Comparison of ENCODE assay signal across 1 cellular context in the genomic region with DNA sequence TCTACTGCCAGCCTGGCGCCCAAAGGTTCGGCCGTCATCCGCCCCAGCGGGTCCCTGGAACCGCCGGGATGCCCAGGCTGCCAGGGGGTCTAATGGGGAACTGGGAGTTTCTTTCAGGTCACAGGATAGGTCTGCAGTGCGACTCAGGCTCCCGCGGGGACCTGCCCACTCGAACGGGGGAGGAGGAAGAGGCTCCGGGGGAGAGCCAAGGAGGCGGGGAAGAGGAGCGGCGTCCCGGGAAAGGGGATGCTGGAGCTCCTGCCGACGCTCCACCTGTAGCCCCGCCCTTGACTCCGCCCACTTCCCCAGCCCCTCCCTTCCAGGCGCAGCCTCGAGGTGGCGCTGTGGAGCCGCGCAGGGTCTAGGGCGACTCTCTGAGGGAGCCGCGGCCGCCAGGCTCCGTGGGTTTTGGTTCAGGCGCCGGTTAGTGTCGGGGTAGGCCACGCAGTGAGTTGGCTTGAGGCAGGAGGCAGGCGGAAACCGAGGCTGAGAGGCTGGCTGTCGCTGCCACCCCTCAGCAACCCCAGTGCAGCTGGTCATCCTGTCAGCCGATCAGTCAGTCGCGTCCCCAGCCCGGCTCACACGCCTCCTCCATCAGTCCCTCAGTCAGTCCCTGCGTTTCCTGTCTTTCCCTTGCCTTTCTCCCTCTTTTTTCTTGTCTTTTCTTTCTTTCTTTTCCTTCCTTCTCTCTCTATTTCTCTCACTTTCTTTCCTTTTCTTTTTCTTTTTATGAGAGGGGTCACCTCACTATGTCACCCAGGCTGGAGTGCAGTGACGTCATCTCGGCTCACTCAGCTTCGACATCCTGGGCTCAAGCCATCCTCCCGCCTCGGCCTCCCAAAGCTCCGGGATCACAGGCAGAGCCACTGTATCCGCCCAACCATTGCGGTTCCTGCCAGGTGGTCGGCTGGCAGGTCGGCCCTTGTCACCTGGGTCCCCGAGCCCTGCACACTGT.
TF ChIP-seq lines count a peak whose summit lies in the region.

No MANE protein-coding gene starts in this region.

TF ChIP-seq in K562, 482 proteins besides CTCF, POLR2A, EP300 and RAD21 (continued from another document and continues in another):
- TF ChIP-seq, protein P1, sequence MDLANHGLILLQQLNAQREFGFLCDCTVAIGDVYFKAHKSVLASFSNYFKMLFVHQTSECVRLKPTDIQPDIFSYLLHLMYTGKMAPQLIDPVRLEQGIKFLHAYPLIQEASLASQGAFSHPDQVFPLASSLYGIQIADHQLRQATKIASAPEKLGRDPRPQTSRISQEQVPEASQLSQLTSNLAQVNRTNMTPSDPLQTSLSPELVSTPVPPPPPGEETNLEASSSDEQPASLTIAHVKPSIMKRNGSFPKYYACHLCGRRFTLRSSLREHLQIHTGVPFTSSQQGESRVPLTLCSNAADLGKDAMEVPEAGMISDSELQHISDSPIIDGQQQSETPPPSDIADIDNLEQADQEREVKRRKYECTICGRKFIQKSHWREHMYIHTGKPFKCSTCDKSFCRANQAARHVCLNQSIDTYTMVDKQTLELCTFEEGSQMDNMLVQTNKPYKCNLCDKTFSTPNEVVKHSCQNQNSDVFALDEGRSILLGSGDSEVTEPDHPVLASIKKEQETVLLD (IDR thresholded peaks at IDR 0.05): 0 out of 2 replicates have a peak, but pooled peaks have one; percentile 56
- TF ChIP-seq E2F3 (CRISPR knock-in tag; IDR thresholded peaks at IDR 0.05): no peak
- TF ChIP-seq, protein P2, sequence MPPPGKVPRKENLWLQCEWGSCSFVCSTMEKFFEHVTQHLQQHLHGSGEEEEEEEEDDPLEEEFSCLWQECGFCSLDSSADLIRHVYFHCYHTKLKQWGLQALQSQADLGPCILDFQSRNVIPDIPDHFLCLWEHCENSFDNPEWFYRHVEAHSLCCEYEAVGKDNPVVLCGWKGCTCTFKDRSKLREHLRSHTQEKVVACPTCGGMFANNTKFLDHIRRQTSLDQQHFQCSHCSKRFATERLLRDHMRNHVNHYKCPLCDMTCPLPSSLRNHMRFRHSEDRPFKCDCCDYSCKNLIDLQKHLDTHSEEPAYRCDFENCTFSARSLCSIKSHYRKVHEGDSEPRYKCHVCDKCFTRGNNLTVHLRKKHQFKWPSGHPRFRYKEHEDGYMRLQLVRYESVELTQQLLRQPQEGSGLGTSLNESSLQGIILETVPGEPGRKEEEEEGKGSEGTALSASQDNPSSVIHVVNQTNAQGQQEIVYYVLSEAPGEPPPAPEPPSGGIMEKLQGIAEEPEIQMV (tag; conservative IDR thresholded peaks at IDR 0.05; ENCODE audit: low read depth): 0 out of 2 replicates have a peak, but pooled peaks have one; percentile 31
- peak; percentile 74 for TF ChIP-seq ZNF263 (CRISPR knock-in tag; IDR thresholded peaks at IDR 0.05; ENCODE audit: borderline replicate concordance)
- TF ChIP-seq HDAC2 (IDR thresholded peaks at IDR 0.05): peak; percentile 16; the same call in 1 of the 2 replicates
- TF ChIP-seq, protein P3, sequence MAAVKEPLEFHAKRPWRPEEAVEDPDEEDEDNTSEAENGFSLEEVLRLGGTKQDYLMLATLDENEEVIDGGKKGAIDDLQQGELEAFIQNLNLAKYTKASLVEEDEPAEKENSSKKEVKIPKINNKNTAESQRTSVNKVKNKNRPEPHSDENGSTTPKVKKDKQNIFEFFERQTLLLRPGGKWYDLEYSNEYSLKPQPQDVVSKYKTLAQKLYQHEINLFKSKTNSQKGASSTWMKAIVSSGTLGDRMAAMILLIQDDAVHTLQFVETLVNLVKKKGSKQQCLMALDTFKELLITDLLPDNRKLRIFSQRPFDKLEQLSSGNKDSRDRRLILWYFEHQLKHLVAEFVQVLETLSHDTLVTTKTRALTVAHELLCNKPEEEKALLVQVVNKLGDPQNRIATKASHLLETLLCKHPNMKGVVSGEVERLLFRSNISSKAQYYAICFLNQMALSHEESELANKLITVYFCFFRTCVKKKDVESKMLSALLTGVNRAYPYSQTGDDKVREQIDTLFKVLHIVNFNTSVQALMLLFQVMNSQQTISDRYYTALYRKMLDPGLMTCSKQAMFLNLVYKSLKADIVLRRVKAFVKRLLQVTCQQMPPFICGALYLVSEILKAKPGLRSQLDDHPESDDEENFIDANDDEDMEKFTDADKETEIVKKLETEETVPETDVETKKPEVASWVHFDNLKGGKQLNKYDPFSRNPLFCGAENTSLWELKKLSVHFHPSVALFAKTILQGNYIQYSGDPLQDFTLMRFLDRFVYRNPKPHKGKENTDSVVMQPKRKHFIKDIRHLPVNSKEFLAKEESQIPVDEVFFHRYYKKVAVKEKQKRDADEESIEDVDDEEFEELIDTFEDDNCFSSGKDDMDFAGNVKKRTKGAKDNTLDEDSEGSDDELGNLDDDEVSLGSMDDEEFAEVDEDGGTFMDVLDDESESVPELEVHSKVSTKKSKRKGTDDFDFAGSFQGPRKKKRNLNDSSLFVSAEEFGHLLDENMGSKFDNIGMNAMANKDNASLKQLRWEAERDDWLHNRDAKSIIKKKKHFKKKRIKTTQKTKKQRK (IDR thresholded peaks at IDR 0.05; ENCODE audit: borderline replicate concordance, low read depth, low read length): no peak
- TF ChIP-seq SP1 (CRISPR knock-in tag; IDR thresholded peaks at IDR 0.05): peak; percentile 75
- TF ChIP-seq HMGN3 (IDR thresholded peaks at IDR 0.05; ENCODE audit: borderline replicate concordance, extremely low read depth, insufficient read length, low read depth, low read length): peak; percentile 31
- TF ChIP-seq SMC3 (conservative IDR thresholded peaks at IDR 0.05; ENCODE audit: insufficient read depth, low read depth, low read length): peak; percentile 37; the same call in 1 of the 2 replicates
- TF ChIP-seq, protein P4, sequence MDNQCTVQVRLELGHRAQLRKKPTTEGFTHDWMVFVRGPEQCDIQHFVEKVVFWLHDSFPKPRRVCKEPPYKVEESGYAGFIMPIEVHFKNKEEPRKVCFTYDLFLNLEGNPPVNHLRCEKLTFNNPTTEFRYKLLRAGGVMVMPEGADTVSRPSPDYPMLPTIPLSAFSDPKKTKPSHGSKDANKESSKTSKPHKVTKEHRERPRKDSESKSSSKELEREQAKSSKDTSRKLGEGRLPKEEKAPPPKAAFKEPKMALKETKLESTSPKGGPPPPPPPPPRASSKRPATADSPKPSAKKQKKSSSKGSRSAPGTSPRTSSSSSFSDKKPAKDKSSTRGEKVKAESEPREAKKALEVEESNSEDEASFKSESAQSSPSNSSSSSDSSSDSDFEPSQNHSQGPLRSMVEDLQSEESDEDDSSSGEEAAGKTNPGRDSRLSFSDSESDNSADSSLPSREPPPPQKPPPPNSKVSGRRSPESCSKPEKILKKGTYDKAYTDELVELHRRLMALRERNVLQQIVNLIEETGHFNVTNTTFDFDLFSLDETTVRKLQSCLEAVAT (IDR thresholded peaks at IDR 0.05): peak in 1 of 2 experiments; percentile 49; a peak in 2 of 4 replicates
- TF ChIP-seq STAG1 (CRISPR knock-in tag; IDR thresholded peaks at IDR 0.05; ENCODE audit: borderline replicate concordance): peak; percentile 78; the same call in 1 of the 2 replicates
- TF ChIP-seq JUND (IDR thresholded peaks at IDR 0.05; ENCODE audit: borderline replicate concordance, low read depth, low read length): peak; percentile 35; the same call in 1 of the 2 replicates
- TF ChIP-seq JUND (tag; IDR thresholded peaks at IDR 0.05; ENCODE audit: borderline replicate concordance, low read depth, low read length): no peak
- TF ChIP-seq, protein P5, sequence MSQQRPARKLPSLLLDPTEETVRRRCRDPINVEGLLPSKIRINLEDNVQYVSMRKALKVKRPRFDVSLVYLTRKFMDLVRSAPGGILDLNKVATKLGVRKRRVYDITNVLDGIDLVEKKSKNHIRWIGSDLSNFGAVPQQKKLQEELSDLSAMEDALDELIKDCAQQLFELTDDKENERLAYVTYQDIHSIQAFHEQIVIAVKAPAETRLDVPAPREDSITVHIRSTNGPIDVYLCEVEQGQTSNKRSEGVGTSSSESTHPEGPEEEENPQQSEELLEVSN (IDR thresholded peaks at IDR 0.05; ENCODE audit: borderline replicate concordance in 1 of 2, extremely low read depth in 1 of 2, insufficient read depth in 1 of 2, insufficient read length in 1 of 2, low read depth in 1 of 2, low read length in 1 of 2, poor library complexity in 1 of 2, severe bottlenecking in 1 of 2): peak in 1 of 2 experiments; percentile 49
- TF ChIP-seq, protein P6, sequence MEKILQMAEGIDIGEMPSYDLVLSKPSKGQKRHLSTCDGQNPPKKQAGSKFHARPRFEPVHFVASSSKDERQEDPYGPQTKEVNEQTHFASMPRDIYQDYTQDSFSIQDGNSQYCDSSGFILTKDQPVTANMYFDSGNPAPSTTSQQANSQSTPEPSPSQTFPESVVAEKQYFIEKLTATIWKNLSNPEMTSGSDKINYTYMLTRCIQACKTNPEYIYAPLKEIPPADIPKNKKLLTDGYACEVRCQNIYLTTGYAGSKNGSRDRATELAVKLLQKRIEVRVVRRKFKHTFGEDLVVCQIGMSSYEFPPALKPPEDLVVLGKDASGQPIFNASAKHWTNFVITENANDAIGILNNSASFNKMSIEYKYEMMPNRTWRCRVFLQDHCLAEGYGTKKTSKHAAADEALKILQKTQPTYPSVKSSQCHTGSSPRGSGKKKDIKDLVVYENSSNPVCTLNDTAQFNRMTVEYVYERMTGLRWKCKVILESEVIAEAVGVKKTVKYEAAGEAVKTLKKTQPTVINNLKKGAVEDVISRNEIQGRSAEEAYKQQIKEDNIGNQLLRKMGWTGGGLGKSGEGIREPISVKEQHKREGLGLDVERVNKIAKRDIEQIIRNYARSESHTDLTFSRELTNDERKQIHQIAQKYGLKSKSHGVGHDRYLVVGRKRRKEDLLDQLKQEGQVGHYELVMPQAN (IDR thresholded peaks at IDR 0.05; ENCODE audit: borderline replicate concordance): 0 out of 2 replicates have a peak, but pooled peaks have one; percentile 52
- no peak for TF ChIP-seq RHOXF2B (CRISPR knock-in tag; conservative IDR thresholded peaks at IDR 0.05)
- TF ChIP-seq SMARCC2 (IDR thresholded peaks at IDR 0.05; ENCODE audit: low read depth): no peak
- TF ChIP-seq ARID1B (IDR thresholded peaks at IDR 0.05): 0 out of 2 replicates have a peak, but pooled peaks have one; percentile 37
- no peak for TF ChIP-seq CREB1 (IDR thresholded peaks at IDR 0.05)
- TF ChIP-seq CREB1 (CRISPR knock-in tag; IDR thresholded peaks at IDR 0.05): 0 out of 2 replicates have a peak, but pooled peaks have one; percentile 18
- peak; percentile 86 for TF ChIP-seq RB1 (IDR thresholded peaks at IDR 0.05; ENCODE audit: low read depth)
- TF ChIP-seq ATF1 (CRISPR knock-in tag; IDR thresholded peaks at IDR 0.05): no peak
- peak; percentile 78 for TF ChIP-seq ATF1 (tag; IDR thresholded peaks at IDR 0.05)
- TF ChIP-seq LARP7 (IDR thresholded peaks at IDR 0.05): peak; percentile 80; the same call in 1 of the 2 replicates
- TF ChIP-seq POU5F1 (IDR thresholded peaks at IDR 0.05; ENCODE audit: borderline replicate concordance, low read depth, low read length, partially characterized antibody): no peak
- peak; percentile 60 for TF ChIP-seq ZFX (CRISPR knock-in tag; IDR thresholded peaks at IDR 0.05)
- TF ChIP-seq, protein P7, sequence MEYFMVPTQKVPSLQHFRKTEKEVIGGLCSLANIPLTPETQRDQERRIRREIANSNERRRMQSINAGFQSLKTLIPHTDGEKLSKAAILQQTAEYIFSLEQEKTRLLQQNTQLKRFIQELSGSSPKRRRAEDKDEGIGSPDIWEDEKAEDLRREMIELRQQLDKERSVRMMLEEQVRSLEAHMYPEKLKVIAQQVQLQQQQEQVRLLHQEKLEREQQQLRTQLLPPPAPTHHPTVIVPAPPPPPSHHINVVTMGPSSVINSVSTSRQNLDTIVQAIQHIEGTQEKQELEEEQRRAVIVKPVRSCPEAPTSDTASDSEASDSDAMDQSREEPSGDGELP (CRISPR knock-in tag; IDR thresholded peaks at IDR 0.05; ENCODE audit: borderline replicate concordance): peak; percentile 51
- TF ChIP-seq, protein P8, sequence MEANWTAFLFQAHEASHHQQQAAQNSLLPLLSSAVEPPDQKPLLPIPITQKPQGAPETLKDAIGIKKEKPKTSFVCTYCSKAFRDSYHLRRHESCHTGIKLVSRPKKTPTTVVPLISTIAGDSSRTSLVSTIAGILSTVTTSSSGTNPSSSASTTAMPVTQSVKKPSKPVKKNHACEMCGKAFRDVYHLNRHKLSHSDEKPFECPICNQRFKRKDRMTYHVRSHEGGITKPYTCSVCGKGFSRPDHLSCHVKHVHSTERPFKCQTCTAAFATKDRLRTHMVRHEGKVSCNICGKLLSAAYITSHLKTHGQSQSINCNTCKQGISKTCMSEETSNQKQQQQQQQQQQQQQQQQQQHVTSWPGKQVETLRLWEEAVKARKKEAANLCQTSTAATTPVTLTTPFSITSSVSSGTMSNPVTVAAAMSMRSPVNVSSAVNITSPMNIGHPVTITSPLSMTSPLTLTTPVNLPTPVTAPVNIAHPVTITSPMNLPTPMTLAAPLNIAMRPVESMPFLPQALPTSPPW (CRISPR knock-in tag; IDR thresholded peaks at IDR 0.05): peak; percentile 67
- TF ChIP-seq ZEB2 (IDR thresholded peaks at IDR 0.05): peak; percentile 81
- TF ChIP-seq SRSF9 (IDR thresholded peaks at IDR 0.05; ENCODE audit: borderline replicate concordance, low read depth, low read length): no peak
- peak; percentile 40; the same call in 1 of the 2 replicates for TF ChIP-seq SMARCE1 (IDR thresholded peaks at IDR 0.05)
- TF ChIP-seq POLR2G (IDR thresholded peaks at IDR 0.05; ENCODE audit: low read depth, low read length): peak; percentile 61
- no peak for TF ChIP-seq TFAM (CRISPR knock-in tag; conservative IDR thresholded peaks at IDR 0.05)
- TF ChIP-seq HDAC1 (IDR thresholded peaks at IDR 0.05): peak in 1 of 2 experiments; percentile 40; a peak in 2 of 4 replicates
- TF ChIP-seq, protein P9, sequence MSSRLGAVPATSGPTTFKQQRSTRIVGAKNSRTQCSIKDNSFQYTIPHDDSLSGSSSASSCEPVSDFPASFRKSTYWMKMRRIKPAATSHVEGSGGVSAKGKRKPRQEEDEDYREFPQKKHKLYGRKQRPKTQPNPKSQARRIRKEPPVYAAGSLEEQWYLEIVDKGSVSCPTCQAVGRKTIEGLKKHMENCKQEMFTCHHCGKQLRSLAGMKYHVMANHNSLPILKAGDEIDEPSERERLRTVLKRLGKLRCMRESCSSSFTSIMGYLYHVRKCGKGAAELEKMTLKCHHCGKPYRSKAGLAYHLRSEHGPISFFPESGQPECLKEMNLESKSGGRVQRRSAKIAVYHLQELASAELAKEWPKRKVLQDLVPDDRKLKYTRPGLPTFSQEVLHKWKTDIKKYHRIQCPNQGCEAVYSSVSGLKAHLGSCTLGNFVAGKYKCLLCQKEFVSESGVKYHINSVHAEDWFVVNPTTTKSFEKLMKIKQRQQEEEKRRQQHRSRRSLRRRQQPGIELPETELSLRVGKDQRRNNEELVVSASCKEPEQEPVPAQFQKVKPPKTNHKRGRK (tag; IDR thresholded peaks at IDR 0.05): peak; percentile 93
- peak; percentile 71 to 89 for TF ChIP-seq MAZ (CRISPR knock-in tag; conservative IDR thresholded peaks at IDR 0.05 in 1 of 2, IDR thresholded peaks at IDR 0.05 in 1 of 2)
- TF ChIP-seq, protein P10, sequence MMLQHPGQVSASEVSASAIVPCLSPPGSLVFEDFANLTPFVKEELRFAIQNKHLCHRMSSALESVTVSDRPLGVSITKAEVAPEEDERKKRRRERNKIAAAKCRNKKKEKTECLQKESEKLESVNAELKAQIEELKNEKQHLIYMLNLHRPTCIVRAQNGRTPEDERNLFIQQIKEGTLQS (IDR thresholded peaks at IDR 0.05): peak; percentile 95
- TF ChIP-seq, protein P10 (CRISPR knock-in tag; conservative IDR thresholded peaks at IDR 0.05): no peak
